ENCODE assay signal across 11 cellular contexts in genomic region chr2:197851451-197851850, GRCh38. TPM values are rescaled to one million over a fixed set of nuclear protein-coding genes. Genes with fewer than 3 reads are reported as not detected.
A peak's percentile ranks its signal among the peaks of the same experiment; 100 is the strongest.
DNase-seq lines count a peak whose midpoint lies in the region; ATAC-seq and TF ChIP-seq lines count a peak whose summit lies in the region.
"Had no signal": no experiment of that assay in that cellular context is flagged by ENCODE, and none has a peak within 500 bp of the region (broad histone marks: within the 10 kb centered on the region; RNA-seq: fewer than 3 reads in every experiment).

No MANE protein-coding gene starts in this region.

- no peak overlapping the region for H3K27ac Mint-ChIP-seq in activated CD4-positive, alpha-beta memory T cell treated with anti-CD3 and anti-CD28 coated beads for 36 hours

- DNase-seq in EH (ENCODE audit: low read depth), result peak; percentile 23
- DNase-seq in activated CD4-positive, alpha-beta memory T cell treated with anti-CD3 and anti-CD28 coated beads for 36 hours, result no peak
- DNase-seq: foreskin melanocyte, NCI-H1694 treated with DMSO at 0.1 percent for 48 hours had no signal

- peak; percentile 58 for ATAC-seq in GM19351 (IDR thresholded peaks at IDR 0.05; ENCODE audit: unreplicated experiment)
- ATAC-seq in SK-N-SH treated with all-trans-retinoic acid at 6 μM for 48 hours, result peak; percentile 51
- no peak for ATAC-seq in HG02840 (IDR thresholded peaks at IDR 0.05; ENCODE audit: low FRiP score, unreplicated experiment)
- ATAC-seq in HG02852 (IDR thresholded peaks at IDR 0.05; ENCODE audit: unreplicated experiment), result no peak

- no peaks in the 10 kb centered on the region for H3K36me3 Mint-ChIP-seq in activated CD4-positive, alpha-beta memory T cell treated with anti-CD3 and anti-CD28 coated beads for 36 hours

- H3K4me3 Mint-ChIP-seq in activated CD4-positive, alpha-beta memory T cell treated with anti-CD3 and anti-CD28 coated beads for 36 hours, result no peak overlapping the region

- no peaks in the 10 kb centered on the region for H3K27me3 Mint-ChIP-seq in activated CD4-positive, alpha-beta memory T cell treated with anti-CD3 and anti-CD28 coated beads for 36 hours

- peaks cover 56% of the 10 kb centered on the region for H3K4me1 Mint-ChIP-seq in activated CD4-positive, alpha-beta memory T cell treated with anti-CD3 and anti-CD28 coated beads for 36 hours (ENCODE audit: low read depth)

- intact Hi-C loops in activated CD4-positive, alpha-beta memory T cell treated with anti-CD3 and anti-CD28 coated beads for 36 hours (cut with micrococcal nuclease), result loop anchor here (1.0 to 5.0 kb wide), 4 partner anchors 47 to 276 kb away; partner anchors contain the start of gene PLCL1

- CTCF ChIA-PET in activated CD4-positive, alpha-beta memory T cell treated with anti-CD3 and anti-CD28 coated beads for 36 hours (lab: Charles Lee), result interaction anchor here (0.9 to 1.3 kb wide), 8 partner anchors 14 to 448 kb away, joined by 3 to 5 read pairs (median 4); no protein-coding TSS in a partner anchor

- no peaks in the 10 kb centered on the region for H3K9me3 Mint-ChIP-seq in activated CD4-positive, alpha-beta memory T cell treated with anti-CD3 and anti-CD28 coated beads for 36 hours

- H3K27ac ChIP-seq in layer of hippocampus (ENCODE audit: low read depth, low read length), result peak overlapping the region; percentile 81
- H3K27ac ChIP-seq: SJCRH30 had no signal

- H3K27me3 ChIP-seq in layer of hippocampus (ENCODE audit: control insufficient read depth, insufficient read depth, low read length), result no peaks in the 10 kb centered on the region
- H3K27me3 ChIP-seq: SJCRH30 had no signal

- POLR2A ChIA-PET in activated CD4-positive, alpha-beta memory T cell treated with anti-CD3 and anti-CD28 coated beads for 36 hours (lab: Charles Lee), result no interaction called here

TF ChIP-seq in SK-N-SH treated with all-trans-retinoic acid at 6 μM for 48 hours, 23 proteins besides CTCF, POLR2A, EP300 and RAD21:
- no peak for TF ChIP-seq ESRRG (CRISPR knock-in tag; IDR thresholded peaks at IDR 0.05)
- TF ChIP-seq ZNF70 (CRISPR knock-in tag; IDR thresholded peaks at IDR 0.05), result no peak
- no peak for TF ChIP-seq ZNF565 (CRISPR knock-in tag; conservative IDR thresholded peaks at IDR 0.05; ENCODE audit: low read depth)

RNA-seq across cellular contexts. Expression of gene PLCL1, which starts 47.1 kb away (rescaled TPM):
- total RNA-seq in activated CD4-positive, alpha-beta memory T cell treated with anti-CD3 and anti-CD28 coated beads for 36 hours, result 1 to 10 TPM; 1.7 to 1.9 TPM
- total RNA-seq: bronchial epithelial cell, SJCRH30 had no signal

Comparison
In these comparisons a context has a peak if more than half of its experiments do, and no peak if none do; other contexts are left out.
1. ATAC-seq: peak in GM19351 (single experiment) and SK-N-SH treated with all-trans-retinoic acid at 6 μM for 48 hours (single experiment); none in HG02840 (single experiment) and HG02852 (single experiment).